ENCODE assay signal across 22 cellular contexts in the genomic region with DNA sequence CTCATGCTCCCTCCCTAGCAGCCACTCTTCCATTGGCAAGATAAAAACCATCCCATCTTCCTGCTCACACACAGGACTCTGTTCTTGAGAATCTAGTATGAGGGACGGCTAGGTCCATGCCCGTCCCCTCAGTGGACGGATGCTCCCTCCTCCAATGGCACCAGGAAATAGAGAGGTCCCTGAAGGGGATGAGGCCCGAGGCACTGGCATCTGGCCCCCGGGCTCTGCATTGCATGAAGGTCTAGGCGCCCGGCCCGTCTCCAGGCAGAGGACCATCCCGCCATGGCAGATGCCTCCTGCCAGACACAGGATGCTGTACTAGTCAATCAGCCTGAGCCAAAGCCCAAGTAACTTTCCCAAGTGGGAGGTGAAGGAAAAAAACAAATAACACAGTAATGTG. TPM values are rescaled to one million over a fixed set of nuclear protein-coding genes. Genes with fewer than 3 reads are reported as not detected.
A peak's percentile ranks its signal among the peaks of the same experiment; 100 is the strongest.
DNase-seq lines count a peak whose midpoint lies in the region; ATAC-seq, FAIRE-seq and TF ChIP-seq lines count a peak whose summit lies in the region.
"Had no signal": no experiment of that assay in that cellular context is flagged by ENCODE, and none has a peak within 500 bp of the region (broad histone marks: within the 10 kb centered on the region; RNA-seq: fewer than 3 reads in every experiment).

No MANE protein-coding gene starts in this region.

- H3K27ac ChIP-seq in right atrium auricular region (no peak overlapping the region), kidney (ENCODE audit: low read depth in 2 of 2, low read length in 2 of 2) (no peak overlapping the region), osteoblast (ENCODE audit: low read depth, low read length) (no peak overlapping the region), PC-9 (no peak overlapping the region)
- H3K27ac ChIP-seq: A549 had no signal

- no peak for ATAC-seq in Right ventricle myocardium superior (ENCODE audit: poor library complexity)
- no peak for ATAC-seq in stimulated activated memory B cell treated with anti-CD40 and anti-IgM and Interleukin-4, amounts not matched to agents 10 μg/mL and 1 μg/mL and 100 μg/mL, for 72 hours
- ATAC-seq: A549, GM23338 had no signal

- no peaks in the 10 kb centered on the region for H3K27me3 Mint-ChIP-seq in stimulated activated memory B cell treated with anti-CD40 and anti-IgM and Interleukin-4, amounts not matched to agents 10 μg/mL and 1 μg/mL and 100 μg/mL, for 72 hours
- H3K27me3 Mint-ChIP-seq: CD4-positive, alpha-beta memory T cell had no signal

- no peak for FAIRE-seq in kidney (lab: Jason Lieb, UNC)
- FAIRE-seq: A549, GM12891, GM18507 had no signal

- H3K27ac Mint-ChIP-seq in stimulated activated memory B cell treated with anti-CD40 and anti-IgM and Interleukin-4, amounts not matched to agents 10 μg/mL and 1 μg/mL and 100 μg/mL, for 72 hours, result peak overlapping the region; percentile 51
- H3K27ac Mint-ChIP-seq: GM23338, HFFc6 had no signal

- no peaks in the 10 kb centered on the region for H3K9me3 ChIP-seq in right atrium auricular region
- no peaks in the 10 kb centered on the region for H3K9me3 ChIP-seq in kidney (ENCODE audit: control insufficient read depth in 1 of 2, low read length in 2 of 2)
- H3K9me3 ChIP-seq in osteoblast (ENCODE audit: low read depth, low read length), result no peaks in the 10 kb centered on the region
- no peaks in the 10 kb centered on the region for H3K9me3 ChIP-seq in PC-9 (ENCODE audit: insufficient read depth, low read depth)
- H3K9me3 ChIP-seq: A549, HAP-1 had no signal

- peaks cover 0 to 8% of the 10 kb centered on the region in 2 donors for H3K4me1 ChIP-seq in right atrium auricular region
- peaks cover 1 to 10% of the 10 kb centered on the region in 2 donors for H3K4me1 ChIP-seq in kidney (ENCODE audit: control insufficient read depth in 1 of 2, insufficient read depth in 1 of 2, low read depth in 1 of 2, low read length in 2 of 2)
- no peaks in the 10 kb centered on the region for H3K4me1 ChIP-seq in osteoblast (ENCODE audit: insufficient read depth, low read length)
- H3K4me1 ChIP-seq in PC-9 (replicated peaks; ENCODE audit: insufficient read depth), result no peaks in the 10 kb centered on the region
- H3K4me1 ChIP-seq: A549, HAP-1 had no signal

- DNase-seq in Right ventricle myocardium superior (peak; percentile 34), right atrium auricular region (ENCODE audit: low spot score) (no peak), kidney (peak; percentile 48), osteoblast (ENCODE audit: insufficient read length, low spot score, missing footprints) (peak; percentile 44), globus pallidus (ENCODE audit: low spot score) (no peak), PC-9 (no peak), anterior cingulate cortex (lab: John Stamatoyannopoulos, UW) (no peak)
- DNase-seq: 8988T; C1 segment of cervical spinal cord; Calu3; CD4-positive, alpha-beta memory T cell; COR-L47; DMS53; DMS79 treated with DMSO at 0.1 percent for 48 hours; GF-D8; HFFc6 had no signal

- H3K4me3 Mint-ChIP-seq in stimulated activated memory B cell treated with anti-CD40 and anti-IgM and Interleukin-4, amounts not matched to agents 10 μg/mL and 1 μg/mL and 100 μg/mL, for 72 hours, result no peak overlapping the region
- H3K4me3 Mint-ChIP-seq: CD4-positive, alpha-beta memory T cell; GM23338; HFFc6 had no signal

- CTCF ChIA-PET in PC-9 (lab: Charles Lee), result interaction anchor here (0.6 kb wide), 1 partner anchor 49 kb away, joined by 4 read pairs; no protein-coding TSS in a partner anchor

- no peak overlapping the region for H2AFZ ChIP-seq in osteoblast (ENCODE audit: low read length)
- H2AFZ ChIP-seq in PC-9, result no peak overlapping the region
- H2AFZ ChIP-seq: GM23338 had no signal

- H3K4me3 ChIP-seq in right atrium auricular region (no peak overlapping the region), kidney (ENCODE audit: low read length in 2 of 2) (no peak overlapping the region), osteoblast (ENCODE audit: insufficient read depth, low read length) (no peak overlapping the region), PC-9 (no peak overlapping the region)
- H3K4me3 ChIP-seq: A549, GM23338, HAP-1 had no signal

- no peaks in the 10 kb centered on the region for H3K9me2 ChIP-seq in PC-9 (ENCODE audit: insufficient read depth)

- H4K20me1 ChIP-seq in osteoblast (ENCODE audit: insufficient read depth, low read length), result no peaks in the 10 kb centered on the region
- H4K20me1 ChIP-seq in PC-9 (ENCODE audit: insufficient read depth), result no peaks in the 10 kb centered on the region

- no peaks in the 10 kb centered on the region for H3F3A ChIP-seq in PC-9 (ENCODE audit: insufficient read depth, low read depth)

- POLR2A ChIA-PET in PC-9 (lab: Charles Lee; ENCODE audit: unreplicated experiment), result no interaction called here

- no peak overlapping the region for H3K9ac ChIP-seq in kidney (ENCODE audit: low read length in 2 of 2)

- peaks cover 3% of the 10 kb centered on the region for H3K36me3 Mint-ChIP-seq in stimulated activated memory B cell treated with anti-CD40 and anti-IgM and Interleukin-4, amounts not matched to agents 10 μg/mL and 1 μg/mL and 100 μg/mL, for 72 hours
- H3K36me3 Mint-ChIP-seq: CD4-positive, alpha-beta memory T cell had no signal

- peaks cover 73% of the 10 kb centered on the region for H3K4me1 Mint-ChIP-seq in stimulated activated memory B cell treated with anti-CD40 and anti-IgM and Interleukin-4, amounts not matched to agents 10 μg/mL and 1 μg/mL and 100 μg/mL, for 72 hours
- H3K4me1 Mint-ChIP-seq: GM23338 had no signal

- H3K79me2 ChIP-seq in osteoblast (ENCODE audit: insufficient read depth, low read length), result no peaks in the 10 kb centered on the region
- H3K79me2 ChIP-seq in PC-9 (ENCODE audit: low read depth), result no peaks in the 10 kb centered on the region

- H3K4me2 ChIP-seq in osteoblast (ENCODE audit: insufficient read depth, low read length) (no peak overlapping the region), PC-9 (no peak overlapping the region)
- H3K4me2 ChIP-seq: A549, GM23338 had no signal

- TF ChIP-seq CTCF in right atrium auricular region (IDR thresholded peaks at IDR 0.05), result no peak
- no peak for TF ChIP-seq CTCF in kidney (IDR thresholded peaks at IDR 0.05; ENCODE audit: borderline replicate concordance, extremely low read depth, insufficient read depth)
- no peak for TF ChIP-seq CTCF in osteoblast (IDR thresholded peaks at IDR 0.05; ENCODE audit: extremely low read depth, low read depth, low read length)
- TF ChIP-seq CTCF in PC-9 (conservative IDR thresholded peaks at IDR 0.05), result no peak

- no peaks in the 10 kb centered on the region for H3K9me3 Mint-ChIP-seq in stimulated activated memory B cell treated with anti-CD40 and anti-IgM and Interleukin-4, amounts not matched to agents 10 μg/mL and 1 μg/mL and 100 μg/mL, for 72 hours
- H3K9me3 Mint-ChIP-seq: CD4-positive, alpha-beta memory T cell; GM23338; HFFc6 had no signal

- BruUV-seq in PC-9 (replicated peaks; lab: Mats Ljungman, UMichigan), result no TSS peak

- H3K27me3 ChIP-seq in right atrium auricular region, result no peaks in the 10 kb centered on the region
- peaks cover 3% of the 10 kb centered on the region for H3K27me3 ChIP-seq in osteoblast (ENCODE audit: insufficient read depth, low read length)
- H3K27me3 ChIP-seq in PC-9 (ENCODE audit: insufficient read depth, low read depth), result peaks cover 4% of the 10 kb centered on the region; the same call in 1 of the 2 replicates

- H3K36me3 ChIP-seq in right atrium auricular region, result no peaks in the 10 kb centered on the region
- no peaks in the 10 kb centered on the region for H3K36me3 ChIP-seq in kidney (ENCODE audit: control insufficient read depth in 1 of 2, insufficient read depth in 2 of 2, low read length in 2 of 2)
- H3K36me3 ChIP-seq in osteoblast (ENCODE audit: insufficient read depth, low read length), result no peaks in the 10 kb centered on the region
- no peaks in the 10 kb centered on the region for H3K36me3 ChIP-seq in PC-9 (ENCODE audit: low read depth)
- H3K36me3 ChIP-seq: HAP-1 had no signal

- intact Hi-C loops in Right ventricle myocardium superior (cut with DNase I) (no loop called here), kidney (cut with DNase I) (no loop called here), PC-9 (cut with micrococcal nuclease; ENCODE audit: unreplicated experiment) (no loop called here)

RNA-seq across cellular contexts. Expression of a gene that starts 15.0 kb away (rescaled TPM):
- total RNA-seq in Right ventricle myocardium superior (120 TPM), right atrium auricular region (100 to 1,000 TPM; 133 to 177 TPM), kidney (40.7 TPM), osteoblast (20.6 TPM in 2 replicates), PC-9 (2021) (32.6 and 37.3 TPM in 2 replicates)
- polyA plus RNA-seq in kidney (ENCODE audit: insufficient read depth, low read depth, low replicate concordance), result 40.9 TPM

Comparison
In these comparisons a context has a peak if more than half of its experiments do, and no peak if none do; other contexts are left out.
1. DNase-seq: peak in Right ventricle myocardium superior (single experiment), kidney (single experiment) and osteoblast (single experiment); none in right atrium auricular region (single experiment), globus pallidus (single experiment), PC-9 (0 of 2) and anterior cingulate cortex (0 of 58).